ENCODE assay signal across 14 cellular contexts in genomic region chr4:105896984-105897760, GRCh38. TPM values are rescaled to one million over a fixed set of nuclear protein-coding genes. Genes with fewer than 3 reads are reported as not detected.
DNase-seq lines count a peak whose midpoint lies in the region; FAIRE-seq and TF ChIP-seq lines count a peak whose summit lies in the region.
"Had no signal": no experiment of that assay in that cellular context is flagged by ENCODE, and none has a peak within 500 bp of the region (broad histone marks: within the 10 kb centered on the region; RNA-seq: fewer than 3 reads in every experiment).

No MANE protein-coding gene starts in this region.

- intact Hi-C loops in kidney (cut with DNase I): no loop called here
- intact Hi-C loops in tibial artery (cut with DNase I; ENCODE audit: low total_unique reads): no loop called here

- DNase-seq in DMS53 (lab: John Stamatoyannopoulos, UW): peak; percentile 16
- DNase-seq in DMS53 treated with DMSO at 0.1 percent for 48 hours (lab: John Stamatoyannopoulos, UW; ENCODE audit: unreplicated experiment): no peak
- peak in 1 of 2 experiments; percentile 26 for DNase-seq in SJCRH30
- DNase-seq in kidney: no peak
- DNase-seq in tibial artery: no peak
- no peak for DNase-seq in stimulated activated CD4-positive, alpha-beta T cell treated with anti-CD3 and anti-CD28 coated beads, Interleukin-4, amount 100 ng/mL, for 4 hours
- no peak for DNase-seq in GM12891 (ENCODE audit: insufficient read length, low spot score)
- no peak for DNase-seq in OCI-M1 (lab: John Stamatoyannopoulos, UW)
- DNase-seq: activated effector memory CD4-positive, alpha-beta T cell treated with anti-CD3 and anti-CD28 coated beads, Interleukin-2, amount 50 U/mL, for 16 hours; central memory CD4-positive, alpha-beta T cell; HCEC 1CT; sigmoid colon had no signal

- no peak for TF ChIP-seq POLR2A in GM12891 (IDR thresholded peaks at IDR 0.05; ENCODE audit: low read depth, low read length)

- H3K9ac ChIP-seq in kidney (ENCODE audit: low read length in 2 of 2): no peak overlapping the region

- no peaks in the 10 kb centered on the region for H3K27me3 ChIP-seq in SJCRH30
- no peaks in the 10 kb centered on the region for H3K27me3 ChIP-seq in tibial artery

- H3K9me3 ChIP-seq in SJCRH30 (replicated peaks): no peaks in the 10 kb centered on the region
- H3K9me3 ChIP-seq in kidney (ENCODE audit: control insufficient read depth in 1 of 2, low read length in 2 of 2): no peaks in the 10 kb centered on the region
- H3K9me3 ChIP-seq in tibial artery: no peaks in the 10 kb centered on the region
- H3K9me3 ChIP-seq: mucosa of descending colon, sigmoid colon had no signal

- H3K4me3 ChIP-seq in SJCRH30 (peak overlapping the region; percentile 75), kidney (ENCODE audit: low read length in 2 of 2) (peak overlapping the region; percentile 71 to 74), tibial artery (peak overlapping the region; percentile 89 to 93)

- peaks cover 9% of the 10 kb centered on the region; the same call in 1 of the 2 replicates for H3K4me1 ChIP-seq in SJCRH30
- H3K4me1 ChIP-seq in kidney (ENCODE audit: control insufficient read depth in 1 of 2, insufficient read depth in 1 of 2, low read depth in 1 of 2, low read length in 2 of 2): peaks cover 0 to 11% of the 10 kb centered on the region in 2 donors
- H3K4me1 ChIP-seq in tibial artery: peaks cover 0 to 66% (median 13%) of the 10 kb centered on the region in 4 donors

- H3K36me3 ChIP-seq in SJCRH30 (peaks cover 5% of the 10 kb centered on the region; the same call in 1 of the 2 replicates), kidney (ENCODE audit: control insufficient read depth in 1 of 2, insufficient read depth in 2 of 2, low read length in 2 of 2) (no peaks in the 10 kb centered on the region), tibial artery (no peaks in the 10 kb centered on the region)
- H3K36me3 ChIP-seq: sigmoid colon had no signal

- peak overlapping the region; percentile 81 for H3K27ac ChIP-seq in SJCRH30
- no peak overlapping the region for H3K27ac ChIP-seq in kidney (ENCODE audit: low read depth in 2 of 2, low read length in 2 of 2)
- H3K27ac ChIP-seq in tibial artery: peak overlapping the region; percentile 34 to 97

- TF ChIP-seq CTCF in kidney (IDR thresholded peaks at IDR 0.05; ENCODE audit: borderline replicate concordance, extremely low read depth, insufficient read depth) (no peak), tibial artery (IDR thresholded peaks at IDR 0.05) (no peak)

- FAIRE-seq in kidney (lab: Jason Lieb, UNC) (no peak), GM12891 (lab: Jason Lieb, UNC) (no peak)
- FAIRE-seq: A204.1 had no signal

TF ChIP-seq in GM12891, 5 proteins besides CTCF, POLR2A, EP300 and RAD21:
- no peak for TF ChIP-seq POU2F2 (IDR thresholded peaks at IDR 0.05; ENCODE audit: low read depth, low read length)

RNA-seq across cellular contexts. Expression of gene NPNT, which starts 1.9 kb away (rescaled TPM):
- total RNA-seq in SJCRH30 (2014; rRNA removed; shearing (Covaris generic)): 64.4 and 71.8 TPM in 2 replicates
- 78.3 TPM for total RNA-seq in kidney
- polyA plus RNA-seq in kidney (ENCODE audit: insufficient read depth, low read depth, low replicate concordance): 117 TPM
- 1.3 TPM for polyA plus RNA-seq in GM12891 (2012; ENCODE audit: low read depth, missing spikeins)

Comparison
In these comparisons a context has a peak if more than half of its experiments do, and no peak if none do; other contexts are left out.
1. H3K27ac ChIP-seq: peak in SJCRH30 (single experiment) and tibial artery (2 of 2); none in kidney (0 of 2).
2. Peak in every context shown above with its lines, with median percentiles within 50 percentile points of each other: H3K4me3 ChIP-seq.